ENCODE assay signal across 1 cellular context in genomic region chr14:49553892-49554291, GRCh38.
TF ChIP-seq lines count a peak whose summit lies in the region.

No MANE protein-coding gene starts in this region.

TF ChIP-seq in WTC11, 78 proteins besides CTCF, POLR2A, EP300 and RAD21 (continued from another document):
- TF ChIP-seq E2F1 (CRISPR knock-in tag; IDR thresholded peaks at IDR 0.05) (no peak), SMAD4 (CRISPR knock-in tag; IDR thresholded peaks at IDR 0.05) (no peak), NFYB (CRISPR knock-in tag; conservative IDR thresholded peaks at IDR 0.05; ENCODE audit: low read depth) (no peak), ZNF281 (CRISPR knock-in tag; IDR thresholded peaks at IDR 0.05) (no peak), MXD4 (CRISPR knock-in tag; IDR thresholded peaks at IDR 0.05; ENCODE audit: borderline replicate concordance) (no peak), ZNF138 (CRISPR knock-in tag; conservative IDR thresholded peaks at IDR 0.05) (no peak), TP53 (CRISPR knock-in tag; IDR thresholded peaks at IDR 0.05) (no peak), ZBTB21 (CRISPR knock-in tag; IDR thresholded peaks at IDR 0.05; ENCODE audit: borderline replicate concordance) (no peak), ZNF232 (CRISPR knock-in tag; IDR thresholded peaks at IDR 0.05) (no peak), ZBTB43 (CRISPR knock-in tag; IDR thresholded peaks at IDR 0.05) (no peak), GRHL2 (CRISPR knock-in tag; IDR thresholded peaks at IDR 0.05; ENCODE audit: insufficient replicate concordance, severe bottlenecking) (no peak), IRF2 (CRISPR knock-in tag; IDR thresholded peaks at IDR 0.05; ENCODE audit: borderline replicate concordance, low read depth) (no peak), ZMAT4 (CRISPR knock-in tag; IDR thresholded peaks at IDR 0.05) (no peak), AR (CRISPR knock-in tag; IDR thresholded peaks at IDR 0.05) (no peak)
